21 cellular contexts compared by ENCODE assay signal in the genomic region with DNA sequence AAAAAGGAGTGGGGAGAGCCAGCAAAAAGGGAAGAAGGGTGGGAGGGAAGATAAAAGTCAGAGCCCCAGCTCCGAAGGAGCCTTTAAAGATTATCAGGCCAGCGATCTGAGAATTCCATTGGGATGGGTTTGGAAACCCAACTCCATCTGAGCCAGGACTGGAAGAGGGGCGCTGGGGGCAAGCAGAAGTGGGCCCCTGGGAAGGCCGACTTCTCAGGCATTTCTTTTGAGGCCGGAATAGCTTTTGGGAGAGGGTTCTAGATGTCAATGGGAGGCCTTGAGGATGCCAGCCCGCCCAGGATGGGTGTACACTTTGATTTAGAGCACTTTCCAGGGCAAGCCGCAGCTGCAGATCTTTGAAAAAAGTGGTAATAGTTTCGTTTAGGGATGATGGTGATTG. TPM values are rescaled to one million over a fixed set of nuclear protein-coding genes. Genes with fewer than 3 reads are reported as not detected.
DNase-seq lines count a peak whose midpoint lies in the region; ATAC-seq and TF ChIP-seq lines count a peak whose summit lies in the region.
"Had no signal": no experiment of that assay in that cellular context is flagged by ENCODE, and none has a peak within 500 bp of the region (broad histone marks: within the 10 kb centered on the region; RNA-seq: fewer than 3 reads in every experiment).

No MANE protein-coding gene starts in this region.

- H3K27ac ChIP-seq in dorsolateral prefrontal cortex: peak overlapping the region; percentile 71 to 100 (median 94)
- H3K27ac ChIP-seq: 22Rv1, RWPE1 had no signal

- H3K36me3 Mint-ChIP-seq in T-helper 1 cell treated with Interleukin-12 subunit alpha and Interleukin-12 subunit beta and Interleukin-4 antibody, amounts not matched to agents 30 μg/mL and 1 μg/mL, for 36 hours (ENCODE audit: low read depth): peaks cover 4% of the 10 kb centered on the region
- H3K36me3 Mint-ChIP-seq in neural crest cell (ENCODE audit: low read depth): peaks cover 10% of the 10 kb centered on the region

- no peak for ATAC-seq in GM18870 (IDR thresholded peaks at IDR 0.05; ENCODE audit: unreplicated experiment)
- ATAC-seq: PC-3 had no signal

- intact Hi-C loops in dorsolateral prefrontal cortex (cut with DNase I): no loop called here
- intact Hi-C loops in posterior cingulate gyrus (cut with DNase I): loop anchor here (5.0 kb wide), 1 partner anchor 912 kb away; no protein-coding TSS in a partner anchor

- peak overlapping the region; percentile 31 to 93 (median 66) for H3K4me3 ChIP-seq in dorsolateral prefrontal cortex

- H3K4me1 Mint-ChIP-seq in T-helper 1 cell treated with Interleukin-12 subunit alpha and Interleukin-12 subunit beta and Interleukin-4 antibody, amounts not matched to agents 30 μg/mL and 1 μg/mL, for 36 hours (ENCODE audit: low read depth): peaks cover 21% of the 10 kb centered on the region
- H3K4me1 Mint-ChIP-seq in neural crest cell: peaks cover 65% of the 10 kb centered on the region

- DNase-seq in T-helper 1 cell: no peak
- no peak for DNase-seq in dorsolateral prefrontal cortex
- no peak for DNase-seq in neural crest cell (ENCODE audit: low read depth, low spot score)
- DNase-seq in posterior cingulate gyrus: no peak
- DNase-seq in glomerular visceral epithelial cell (ENCODE audit: extremely low spot score): no peak
- DNase-seq in NCI-H1436 (lab: John Stamatoyannopoulos, UW): no peak
- DNase-seq: BE2C; CD8-positive, alpha-beta memory T cell; DMS79; KBM-7; MV-4-11; NCI-H1417; NCI-H2029; NCI-H2171 treated with DMSO at 0.1 percent for 48 hours; NCI-H774; PC-3 had no signal

- H3K27me3 Mint-ChIP-seq in T-helper 1 cell treated with Interleukin-12 subunit alpha and Interleukin-12 subunit beta and Interleukin-4 antibody, amounts not matched to agents 30 μg/mL and 1 μg/mL, for 36 hours (ENCODE audit: low read depth): peaks cover 81% of the 10 kb centered on the region
- H3K27me3 Mint-ChIP-seq in neural crest cell (ENCODE audit: low read depth): no peaks in the 10 kb centered on the region

- no peaks in the 10 kb centered on the region for H3K9me3 Mint-ChIP-seq in T-helper 1 cell treated with Interleukin-12 subunit alpha and Interleukin-12 subunit beta and Interleukin-4 antibody, amounts not matched to agents 30 μg/mL and 1 μg/mL, for 36 hours
- peaks cover 3% of the 10 kb centered on the region for H3K9me3 Mint-ChIP-seq in neural crest cell

- no peak overlapping the region for H3K4me3 Mint-ChIP-seq in T-helper 1 cell treated with Interleukin-12 subunit alpha and Interleukin-12 subunit beta and Interleukin-4 antibody, amounts not matched to agents 30 μg/mL and 1 μg/mL, for 36 hours
- H3K4me3 Mint-ChIP-seq in neural crest cell: peak overlapping the region; percentile 35

- TF ChIP-seq CTCF in dorsolateral prefrontal cortex (IDR thresholded peaks at IDR 0.05 in 54 of 56, conservative IDR thresholded peaks at IDR 0.05 in 2 of 56; ENCODE audit: low read depth in 1 of 56, partially characterized antibody in 56 of 56) (no peak), neural crest cell (conservative IDR thresholded peaks at IDR 0.05) (no peak)

- peaks cover 0 to 91% (median 49%) of the 10 kb centered on the region in 45 donors for H3K27me3 ChIP-seq in dorsolateral prefrontal cortex
- H3K27me3 ChIP-seq: BE2C had no signal

- peak overlapping the region; percentile 26 for H3K27ac Mint-ChIP-seq in T-helper 1 cell treated with Interleukin-12 subunit alpha and Interleukin-12 subunit beta and Interleukin-4 antibody, amounts not matched to agents 30 μg/mL and 1 μg/mL, for 36 hours
- no peak overlapping the region for H3K27ac Mint-ChIP-seq in neural crest cell (ENCODE audit: unreplicated experiment)

RNA-seq across cellular contexts. Expression of gene SOX2, which starts 6.6 kb away (rescaled TPM):
- total RNA-seq in dorsolateral prefrontal cortex (100 to 1,000 TPM in 10 of 120 experiments, 10 to 100 TPM in 110; 34.2 to 159 (median 72.8) TPM), neural crest cell (105 and 110 TPM in 2 replicates)
- total RNA-seq: CD8-positive, alpha-beta memory T cell; NCI-H460; PC-3 had no signal
